In the genomic region with DNA sequence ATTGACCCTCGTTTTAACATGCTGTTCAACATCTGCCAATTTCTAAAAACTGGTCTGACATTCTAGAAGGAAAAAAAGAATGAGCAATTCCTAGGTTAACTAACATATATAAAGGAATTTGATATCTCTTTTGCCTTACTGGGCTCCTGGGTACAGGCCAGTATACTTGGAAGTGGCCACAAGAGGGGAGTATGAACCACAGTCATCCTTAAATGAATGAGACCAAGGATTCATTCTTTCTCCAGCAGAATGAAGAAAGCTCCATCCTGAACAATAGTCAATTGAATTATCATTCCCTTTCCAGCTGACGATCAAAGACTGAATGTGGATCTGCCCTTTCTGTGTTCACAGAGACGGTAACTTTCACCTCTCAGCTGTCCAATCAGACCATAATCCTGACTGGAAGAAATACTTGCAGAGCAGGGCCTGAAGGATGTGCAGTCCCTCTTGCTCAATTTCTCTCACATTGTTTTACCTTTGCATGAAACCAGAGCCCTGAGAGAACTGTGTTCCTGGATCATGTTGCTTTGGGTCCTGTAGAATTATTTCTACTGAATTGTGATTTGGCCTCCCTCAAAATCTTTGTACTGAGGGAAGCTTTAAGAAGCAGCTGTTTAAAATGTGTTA, we compare ENCODE assay signal across 9 cellular contexts. TPM values are rescaled to one million over a fixed set of nuclear protein-coding genes. Genes with fewer than 3 reads are reported as not detected.
DNase-seq lines count a peak whose midpoint lies in the region; ATAC-seq and TF ChIP-seq lines count a peak whose summit lies in the region.
"Had no signal": no experiment of that assay in that cellular context is flagged by ENCODE, and none has a peak within 500 bp of the region (broad histone marks: within the 10 kb centered on the region; RNA-seq: fewer than 3 reads in every experiment).

No MANE protein-coding gene starts in this region.

- H3K27me3 Mint-ChIP-seq in activated T-helper 17 cell treated with anti-CD3 and anti-CD28 coated beads, Interleukin-2, amount 50 U/mL, for 72 hours = no peaks in the 10 kb centered on the region

- CTCF ChIA-PET in RWPE1 (lab: Yijun Ruan, JAX) = interaction anchor here (0.5 to 2.0 kb wide), 6 partner anchors 153 to 896 kb away, joined by 3 to 16 read pairs (median 4); no protein-coding TSS in a partner anchor

- DNase-seq in NCI-H1417 (lab: John Stamatoyannopoulos, UW) (peak in 2 of 3 experiments; percentile 5 to 39), NCI-H1417 treated with DMSO at 0.1 percent for 48 hours (lab: John Stamatoyannopoulos, UW) (no peak), RWPE1 (ENCODE audit: low spot score) (peak; percentile 65), fibroblast of pulmonary artery (ENCODE audit: low read depth) (peak; percentile 83), sciatic nerve (ENCODE audit: low spot score) (no peak)
- no peak for DNase-seq in activated CD4-positive, alpha-beta T cell treated with anti-CD3 and anti-CD28 coated beads for 48 hours

- ATAC-seq in sciatic nerve (peak; percentile 83), HG03159 (IDR thresholded peaks at IDR 0.05; ENCODE audit: unreplicated experiment) (no peak)
- ATAC-seq in activated T-helper 17 cell treated with anti-CD3 and anti-CD28 coated beads, Interleukin-2, amount 50 U/mL, for 72 hours (replicated peaks) = no peak

- no peak overlapping the region for H3K27ac Mint-ChIP-seq in activated T-helper 17 cell treated with anti-CD3 and anti-CD28 coated beads, Interleukin-2, amount 50 U/mL, for 72 hours

- no peak overlapping the region for H3K4me3 ChIP-seq in fibroblast of pulmonary artery (replicated peaks; ENCODE audit: low read depth, low read length)
- H3K4me3 ChIP-seq: BLaER1 had no signal

- TF ChIP-seq CTCF in RWPE1 (conservative IDR thresholded peaks at IDR 0.05; ENCODE audit: low read depth) (peak; percentile 62), fibroblast of pulmonary artery (IDR thresholded peaks at IDR 0.05; ENCODE audit: low read length, missing control alignments) (peak; percentile 80)

- no peaks in the 10 kb centered on the region for H3K9me3 Mint-ChIP-seq in activated T-helper 17 cell treated with anti-CD3 and anti-CD28 coated beads, Interleukin-2, amount 50 U/mL, for 72 hours

- H3K4me1 Mint-ChIP-seq in activated T-helper 17 cell treated with anti-CD3 and anti-CD28 coated beads, Interleukin-2, amount 50 U/mL, for 72 hours = no peaks in the 10 kb centered on the region

- POLR2A ChIA-PET in RWPE1 (lab: Yijun Ruan, JAX; ENCODE audit: low non-redundant PET) = no interaction called here

- H3K27ac ChIP-seq in RWPE1 = no peak overlapping the region
- H3K27ac ChIP-seq: BLaER1 had no signal

- no peaks in the 10 kb centered on the region for H3K36me3 Mint-ChIP-seq in activated T-helper 17 cell treated with anti-CD3 and anti-CD28 coated beads, Interleukin-2, amount 50 U/mL, for 72 hours (ENCODE audit: low read depth)

- intact Hi-C loops in sciatic nerve (cut with DNase I) = no loop called here

- no peak overlapping the region for H3K4me3 Mint-ChIP-seq in activated T-helper 17 cell treated with anti-CD3 and anti-CD28 coated beads, Interleukin-2, amount 50 U/mL, for 72 hours

RNA-seq across cellular contexts. Expression of a gene that starts 14.8 kb away (rescaled TPM):
- total RNA-seq in sciatic nerve = 441 TPM
- total RNA-seq in activated T-helper 17 cell treated with anti-CD3 and anti-CD28 coated beads, Interleukin-2, amount 50 U/mL, for 72 hours = under 1 TPM in 1 of 2 donors, not detected in 1; 0.11 TPM

Comparison
In these comparisons a context has a peak if more than half of its experiments do, and no peak if none do; other contexts are left out.
1. DNase-seq: peak in NCI-H1417 (2 of 3), RWPE1 (single experiment) and fibroblast of pulmonary artery (single experiment); none in NCI-H1417 treated with DMSO at 0.1 percent for 48 hours (single experiment), sciatic nerve (single experiment) and activated CD4-positive, alpha-beta T cell treated with anti-CD3 and anti-CD28 coated beads for 48 hours (single experiment).
2. RNA of a gene that starts 14.8 kb away (total RNA-seq): 441 TPM in sciatic nerve (single experiment); 0.11 TPM in activated T-helper 17 cell treated with anti-CD3 and anti-CD28 coated beads, Interleukin-2, amount 50 U/mL, for 72 hours; every median in the first group is over 100 times any median in the second.